28 cellular contexts compared by ENCODE assay signal in genomic region chr10:103775786-103776185, GRCh38.
"Had no signal": no experiment of that assay in that cellular context is flagged by ENCODE, and none has a peak within 500 bp of the region (broad histone marks: within the 10 kb centered on the region; RNA-seq: fewer than 3 reads in every experiment).

No MANE protein-coding gene starts in this region.

- ATAC-seq: activated naive CD4-positive, alpha-beta T cell treated with anti-CD3 and anti-CD28 coated beads, Interleukin-2, amount 50 U/mL, for 72 hours; activated T-cell treated with anti-CD3 and anti-CD28 coated beads, Interleukin-2, amount 50 U/mL, for 72 hours; gastrocnemius medialis; left colon; naive thymus-derived CD4-positive, alpha-beta T cell; stimulated activated naive B cell treated with anti-CD40 and anti-IgM and Interleukin-4, amounts not matched to agents 10 μg/mL and 1 μg/mL and 100 μg/mL, for 72 hours had no signal

- H3K27me3 ChIP-seq: breast epithelium, gastrocnemius medialis, hepatocyte, right atrium auricular region, stomach, thyroid gland, upper lobe of left lung, vagina had no signal

- H3K36me3 ChIP-seq: breast epithelium, gastrocnemius medialis, right atrium auricular region, stomach, thyroid gland, upper lobe of left lung, vagina had no signal

- H3K9me3 ChIP-seq: breast epithelium, gastrocnemius medialis, stomach, thyroid gland, upper lobe of left lung, vagina had no signal

- H3K4me3 ChIP-seq: breast epithelium, gastrocnemius medialis, hepatocyte, right atrium auricular region, smooth muscle cell, stomach, thyroid gland, upper lobe of left lung, vagina had no signal

- H3K27ac ChIP-seq: breast epithelium, hepatocyte, parathyroid adenoma, right atrium auricular region, stomach, thyroid gland, upper lobe of left lung, vagina, VCaP had no signal

- DNase-seq: activated CD4-positive, alpha-beta T cell treated with anti-CD3 and anti-CD28 coated beads for 4 hours; activated CD4-positive, alpha-beta T cell treated with anti-CD3 and anti-CD28 coated beads, Interleukin-2, amount 50 U/mL, for 4 hours; activated naive CD4-positive, alpha-beta T cell; activated T-cell treated with anti-CD3 and anti-CD28 coated beads for 4 hours; activated T-cell treated with anti-CD3 and anti-CD28 coated beads, Interleukin-2, amount 50 U/mL, for 72 hours; dermis blood vessel endothelial cell; effector CD8-positive, alpha-beta T cell; gastrocnemius medialis; immature natural killer cell; kidney; left colon; naive thymus-derived CD4-positive, alpha-beta T cell; nucleus accumbens; stimulated activated CD4-positive, alpha-beta T cell treated with anti-CD3 and anti-CD28 coated beads, Interleukin-1b, Interleukin-23, amount 100 ng/mL, for 48 hours; stimulated activated CD4-positive, alpha-beta T cell treated with anti-CD3 and anti-CD28 coated beads, Interleukin-4, amount 100 ng/mL, for 4 hours; stimulated activated CD8-positive, alpha-beta memory T cell treated with anti-CD3 and anti-CD28 coated beads, Interleukin-4, amount 100 ng/mL, for 48 hours; stimulated activated naive B cell treated with anti-CD40 and anti-IgM and Interleukin-4, amounts not matched to agents 10 μg/mL and 1 μg/mL and 100 μg/mL, for 72 hours; stomach; thyroid gland; upper lobe of left lung had no signal
